10 cellular contexts compared by ENCODE assay signal in the genomic region with DNA sequence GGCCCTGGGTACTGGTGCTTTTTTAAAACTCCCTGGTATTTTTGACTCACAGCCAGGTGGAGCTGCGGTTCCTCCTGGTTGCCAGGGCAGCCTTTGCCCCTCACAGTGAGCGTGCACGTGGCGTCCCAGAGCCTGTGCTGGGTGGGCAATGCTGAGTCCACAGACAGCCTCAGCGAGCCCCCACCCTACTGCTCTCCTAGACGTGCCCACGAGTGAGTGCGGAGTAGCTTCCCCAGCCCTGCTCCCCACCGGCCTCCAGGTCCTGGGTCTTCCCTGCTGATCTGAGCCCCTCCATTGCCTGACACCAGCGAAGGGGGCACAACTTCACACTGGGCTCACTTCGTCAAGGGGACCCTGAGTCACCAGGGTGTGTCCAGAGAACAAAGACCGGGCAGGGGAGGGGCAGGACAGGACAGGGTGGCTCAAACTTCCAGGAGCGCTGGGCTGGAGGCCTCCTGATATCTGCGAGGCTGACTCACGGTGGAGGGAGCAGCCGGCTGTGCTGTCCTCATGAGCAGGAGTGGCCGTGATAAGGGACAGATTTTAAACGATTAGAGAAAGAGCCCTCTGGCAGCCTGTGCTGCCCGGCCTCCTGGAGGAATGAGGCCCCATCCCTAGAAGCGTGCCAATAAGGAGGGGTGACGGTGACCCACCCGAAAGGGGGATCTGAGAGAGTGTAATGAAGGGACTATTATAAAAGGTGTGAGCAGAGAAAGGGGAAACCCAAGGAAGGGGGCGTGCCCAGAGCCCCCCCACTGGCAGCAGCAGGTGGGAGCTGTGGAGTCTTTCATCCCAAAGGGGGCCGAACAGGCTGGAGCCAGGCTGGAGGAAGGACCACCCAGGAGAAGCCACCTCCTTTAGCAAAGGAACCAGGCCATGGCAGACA.
DNase-seq lines count a peak whose midpoint lies in the region; ATAC-seq, FAIRE-seq and TF ChIP-seq lines count a peak whose summit lies in the region.
"Had no signal": no experiment of that assay in that cellular context is flagged by ENCODE, and none has a peak within 500 bp of the region (broad histone marks: within the 10 kb centered on the region; RNA-seq: fewer than 3 reads in every experiment).

No MANE protein-coding gene starts in this region.

- intact Hi-C loops in breast epithelium (cut with DNase I; ENCODE audit: low total_unique reads), result no loop called here

- CTCF ChIA-PET in A549 (lab: Yijun Ruan, JAX), result interaction anchor here (0.8 to 3.6 kb wide), 15 partner anchors 9 to 262 kb away, joined by 3 to 19 read pairs (median 4); no protein-coding TSS in a partner anchor

- TF ChIP-seq RAD21 in A549 (conservative IDR thresholded peaks at IDR 0.05 in 1 of 2, IDR thresholded peaks at IDR 0.05 in 1 of 2), result peak; percentile 33 to 39

- H3K9me3 ChIP-seq in A549 (peaks cover 8% of the 10 kb centered on the region), breast epithelium (no peaks in the 10 kb centered on the region), lung (ENCODE audit: control insufficient read depth in 2 of 2, insufficient read depth in 1 of 2, low read length in 1 of 2) (peaks cover 0 to 4% of the 10 kb centered on the region in 2 donors)

- POLR2A ChIA-PET in A549 (lab: Yijun Ruan, JAX), result no interaction called here

- no peak for TF ChIP-seq POLR2A in A549 (IDR thresholded peaks at IDR 0.05; ENCODE audit: low read length)
- TF ChIP-seq POLR2A in breast epithelium (IDR thresholded peaks at IDR 0.05), result no peak
- no peak for TF ChIP-seq POLR2A in GM12892 (IDR thresholded peaks at IDR 0.05; ENCODE audit: low read depth, low read length)

- DNase-seq in A549 (ENCODE audit: low read depth in 1 of 2, low spot score in 1 of 2) (peak; percentile 83 to 85), HUDEP-2 (lab: John Stamatoyannopoulos, UW; ENCODE audit: unreplicated experiment in 76 of 76) (peak; percentile 41 to 96 (median 86)), breast epithelium (ENCODE audit: low spot score in 2 of 2) (no peak), lung (ENCODE audit: low spot score) (no peak), AG08396 (ENCODE audit: low spot score) (no peak), SK-N-DZ (ENCODE audit: low spot score) (no peak), cerebellar nuclear complex (lab: John Stamatoyannopoulos, UW) (no peak), GM12892 (ENCODE audit: insufficient read length) (no peak)
- DNase-seq: activated naive CD8-positive, alpha-beta T cell treated with anti-CD3 and anti-CD28 coated beads for 36 hours; NCI-H187 had no signal

- peak overlapping the region; percentile 69 for H3K4me2 ChIP-seq in A549

- H3K4me3 ChIP-seq in A549 (no peak overlapping the region), breast epithelium (no peak overlapping the region), lung (no peak overlapping the region)

- H3K4me1 ChIP-seq in A549, result peaks cover 29% of the 10 kb centered on the region
- no peaks in the 10 kb centered on the region for H3K4me1 ChIP-seq in breast epithelium
- peaks cover 0 to 9% of the 10 kb centered on the region in 2 donors for H3K4me1 ChIP-seq in lung (ENCODE audit: control insufficient read depth in 2 of 2, insufficient read depth in 2 of 2, low read length in 2 of 2)

- H3K36me3 ChIP-seq in breast epithelium (no peaks in the 10 kb centered on the region), lung (ENCODE audit: control insufficient read depth in 2 of 2, insufficient read depth in 2 of 2, low read length in 2 of 2) (no peaks in the 10 kb centered on the region)

- ATAC-seq in A549 (peak; percentile 78 to 84), lung (ENCODE audit: insufficient read depth, low FRiP score) (peak; percentile 51)

- TF ChIP-seq CTCF in A549 (IDR thresholded peaks at IDR 0.05) (peak; percentile 28; the same call in 2 of the 3 replicates), breast epithelium (IDR thresholded peaks at IDR 0.05) (no peak), lung (IDR thresholded peaks at IDR 0.05; ENCODE audit: control extremely low read depth, extremely low read depth) (no peak)

- no peak for FAIRE-seq in A549 (lab: Jason Lieb, UNC)
- FAIRE-seq in GM12892 (lab: Jason Lieb, UNC), result no peak

- no peak for TF ChIP-seq EP300 in A549 (IDR thresholded peaks at IDR 0.05)

- H3K27ac ChIP-seq in A549 (peak overlapping the region; percentile 88 to 93), breast epithelium (peak overlapping the region; percentile 40 to 61), lung (ENCODE audit: low read depth in 1 of 2, low read length in 1 of 2) (no peak overlapping the region)

- H3K27me3 ChIP-seq in breast epithelium (no peaks in the 10 kb centered on the region), lung (ENCODE audit: control insufficient read depth, insufficient read depth) (no peaks in the 10 kb centered on the region)

- 17% methylated on average over 18 of the region's 24 CpGs for WGBS in A549 (ENCODE audit: missing lambda C conversion rate)
- WGBS in lung, 2 donors, result 54% methylated on average over 24 of the region's 24 CpGs

TF ChIP-seq in A549, 52 proteins besides CTCF, POLR2A, EP300 and RAD21:
- peak; percentile 53; the same call in 1 of the 2 replicates for TF ChIP-seq EHF (CRISPR knock-in tag; IDR thresholded peaks at IDR 0.05)
- TF ChIP-seq GATA3 (IDR thresholded peaks at IDR 0.05; ENCODE audit: borderline replicate concordance), result peak; percentile 58; the same call in 1 of the 2 replicates
- no peak for TF ChIP-seq POLR2AphosphoS2 (conservative IDR thresholded peaks at IDR 0.05; ENCODE audit: low read length)
- peak; percentile 28; the same call in 1 of the 2 replicates for TF ChIP-seq FOSL2 (IDR thresholded peaks at IDR 0.05)
- TF ChIP-seq FOSL2 (CRISPR knock-in tag; IDR thresholded peaks at IDR 0.05), result peak; percentile 56
- TF ChIP-seq FOXS1 (CRISPR knock-in tag; IDR thresholded peaks at IDR 0.05), result peak; percentile 67
- TF ChIP-seq, protein P1, sequence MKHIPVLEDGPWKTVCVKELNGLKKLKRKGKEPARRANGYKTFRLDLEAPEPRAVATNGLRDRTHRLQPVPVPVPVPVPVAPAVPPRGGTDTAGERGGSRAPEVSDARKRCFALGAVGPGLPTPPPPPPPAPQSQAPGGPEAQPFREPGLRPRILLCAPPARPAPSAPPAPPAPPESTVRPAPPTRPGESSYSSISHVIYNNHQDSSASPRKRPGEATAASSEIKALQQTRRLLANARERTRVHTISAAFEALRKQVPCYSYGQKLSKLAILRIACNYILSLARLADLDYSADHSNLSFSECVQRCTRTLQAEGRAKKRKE (CRISPR knock-in tag; IDR thresholded peaks at IDR 0.05; ENCODE audit: low read depth), result 0 out of 2 replicates have a peak, but pooled peaks have one; percentile 16
- TF ChIP-seq, protein P2, sequence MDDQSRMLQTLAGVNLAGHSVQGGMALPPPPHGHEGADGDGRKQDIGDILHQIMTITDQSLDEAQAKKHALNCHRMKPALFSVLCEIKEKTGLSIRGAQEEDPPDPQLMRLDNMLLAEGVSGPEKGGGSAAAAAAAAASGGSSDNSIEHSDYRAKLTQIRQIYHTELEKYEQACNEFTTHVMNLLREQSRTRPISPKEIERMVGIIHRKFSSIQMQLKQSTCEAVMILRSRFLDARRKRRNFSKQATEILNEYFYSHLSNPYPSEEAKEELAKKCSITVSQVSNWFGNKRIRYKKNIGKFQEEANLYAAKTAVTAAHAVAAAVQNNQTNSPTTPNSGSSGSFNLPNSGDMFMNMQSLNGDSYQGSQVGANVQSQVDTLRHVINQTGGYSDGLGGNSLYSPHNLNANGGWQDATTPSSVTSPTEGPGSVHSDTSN (IDR thresholded peaks at IDR 0.05), result no peak
- TF ChIP-seq NPAS2 (CRISPR knock-in tag; IDR thresholded peaks at IDR 0.05; ENCODE audit: borderline replicate concordance), result no peak
- TF ChIP-seq CBX8 (IDR thresholded peaks at IDR 0.05), result no peak
- TF ChIP-seq HOXA7 (CRISPR knock-in tag; IDR thresholded peaks at IDR 0.05), result no peak
- TF ChIP-seq TP53 (CRISPR knock-in tag; IDR thresholded peaks at IDR 0.05), result peak; percentile 46; the same call in 1 of the 2 replicates
- TF ChIP-seq, protein P3, sequence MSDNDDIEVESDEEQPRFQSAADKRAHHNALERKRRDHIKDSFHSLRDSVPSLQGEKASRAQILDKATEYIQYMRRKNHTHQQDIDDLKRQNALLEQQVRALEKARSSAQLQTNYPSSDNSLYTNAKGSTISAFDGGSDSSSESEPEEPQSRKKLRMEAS (IDR thresholded peaks at IDR 0.05), result peak; percentile 82
- 0 out of 2 replicates have a peak, but pooled peaks have one; percentile 21 for TF ChIP-seq MYC (IDR thresholded peaks at IDR 0.05; ENCODE audit: borderline replicate concordance, low read length)
- TF ChIP-seq KDM1A (IDR thresholded peaks at IDR 0.05; ENCODE audit: low read depth), result no peak
- 0 out of 2 replicates have a peak, but pooled peaks have one; percentile 63 for TF ChIP-seq ZNF302 (CRISPR knock-in tag; IDR thresholded peaks at IDR 0.05)
- TF ChIP-seq ZFP36 (IDR thresholded peaks at IDR 0.05; ENCODE audit: borderline replicate concordance, partially characterized antibody), result no peak
- TF ChIP-seq SMC3 (IDR thresholded peaks at IDR 0.05), result peak; percentile 36; the same call in 1 of the 3 replicates
- no peak for TF ChIP-seq HDAC2 (IDR thresholded peaks at IDR 0.05)
- TF ChIP-seq, protein P4, sequence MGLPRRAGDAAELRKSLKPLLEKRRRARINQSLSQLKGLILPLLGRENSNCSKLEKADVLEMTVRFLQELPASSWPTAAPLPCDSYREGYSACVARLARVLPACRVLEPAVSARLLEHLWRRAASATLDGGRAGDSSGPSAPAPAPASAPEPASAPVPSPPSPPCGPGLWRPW (IDR thresholded peaks at IDR 0.05), result no peak
- peak; percentile 20; the same call in 1 of the 2 replicates for TF ChIP-seq HOXB5 (CRISPR knock-in tag; IDR thresholded peaks at IDR 0.05)
- no peak for TF ChIP-seq KDM5A (IDR thresholded peaks at IDR 0.05)
- TF ChIP-seq JUNB (IDR thresholded peaks at IDR 0.05), result 0 out of 2 replicates have a peak, but pooled peaks have one; percentile 13
- peak in 1 of 2 experiments; percentile 36; a peak in 1 of 5 replicates for TF ChIP-seq JUN (IDR thresholded peaks at IDR 0.05)
- TF ChIP-seq MAZ (IDR thresholded peaks at IDR 0.05; ENCODE audit: borderline replicate concordance, low read depth, low read length), result no peak
- TF ChIP-seq HOXB13 (CRISPR knock-in tag; IDR thresholded peaks at IDR 0.05; ENCODE audit: low read depth), result no peak
- TF ChIP-seq, protein P5, sequence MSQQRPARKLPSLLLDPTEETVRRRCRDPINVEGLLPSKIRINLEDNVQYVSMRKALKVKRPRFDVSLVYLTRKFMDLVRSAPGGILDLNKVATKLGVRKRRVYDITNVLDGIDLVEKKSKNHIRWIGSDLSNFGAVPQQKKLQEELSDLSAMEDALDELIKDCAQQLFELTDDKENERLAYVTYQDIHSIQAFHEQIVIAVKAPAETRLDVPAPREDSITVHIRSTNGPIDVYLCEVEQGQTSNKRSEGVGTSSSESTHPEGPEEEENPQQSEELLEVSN (IDR thresholded peaks at IDR 0.05; ENCODE audit: borderline replicate concordance, low read depth), result peak; percentile 75; the same call in 1 of the 2 replicates
- TF ChIP-seq EHMT2 (IDR thresholded peaks at IDR 0.05; ENCODE audit: low read depth), result no peak
- peak; percentile 2 for TF ChIP-seq MAFK (IDR thresholded peaks at IDR 0.05; ENCODE audit: partially characterized antibody)

Comparison
In these comparisons a context has a peak if more than half of its experiments do, and no peak if none do; other contexts are left out.
1. DNase-seq: peak in A549 (2 of 2) and HUDEP-2 (76 of 76); none in breast epithelium (0 of 2), lung (single experiment), AG08396 (single experiment), SK-N-DZ (single experiment), cerebellar nuclear complex (0 of 2) and GM12892 (single experiment).
2. H3K27ac ChIP-seq: peak in A549 (2 of 2) and breast epithelium (2 of 2); none in lung (0 of 2).